10 cellular contexts compared by ENCODE assay signal in genomic region chr9:93955356-93956182, GRCh38. TPM values are rescaled to one million over a fixed set of nuclear protein-coding genes. Genes with fewer than 3 reads are reported as not detected.
DNase-seq lines count a peak whose midpoint lies in the region; ATAC-seq lines count a peak whose summit lies in the region.
"Had no signal": no experiment of that assay in that cellular context is flagged by ENCODE, and none has a peak within 500 bp of the region (broad histone marks: within the 10 kb centered on the region; RNA-seq: fewer than 3 reads in every experiment).

No MANE protein-coding gene starts in this region.

- no peaks in the 10 kb centered on the region for H3K36me3 ChIP-seq in BLaER1 treated with 17β-estradiol and CSF1 and Interleukin-3, amounts not matched to agents 10 nM and 100 nM
- H3K36me3 ChIP-seq in muscle layer of duodenum (ENCODE audit: control insufficient read depth in 1 of 2, insufficient read depth in 2 of 2, low read length in 2 of 2) = no peaks in the 10 kb centered on the region

- peak overlapping the region; percentile 83 to 95 (median 89) for H3K4me2 ChIP-seq in BLaER1 treated with 17β-estradiol and CSF1 and Interleukin-3, amounts not matched to agents 10 nM and 100 nM

- H3K9me3 Mint-ChIP-seq in activated T-helper 2 cell treated with anti-CD3 and anti-CD28 coated beads, Interferon-gamma antibody, Interleukin-2, Interleukin-4, amounts not matched to agents 10 μg/mL and 5 μg/mL and 100 μg/mL, durations not matched to agents 14 hours and 24 hours and 36 hours = peaks cover 2% of the 10 kb centered on the region

- H3K27ac Mint-ChIP-seq in activated T-helper 2 cell treated with anti-CD3 and anti-CD28 coated beads, Interferon-gamma antibody, Interleukin-2, Interleukin-4, amounts not matched to agents 10 μg/mL and 5 μg/mL and 100 μg/mL, durations not matched to agents 14 hours and 24 hours and 36 hours = no peak overlapping the region

- H3K36me3 Mint-ChIP-seq in activated T-helper 2 cell treated with anti-CD3 and anti-CD28 coated beads, Interferon-gamma antibody, Interleukin-2, Interleukin-4, amounts not matched to agents 10 μg/mL and 5 μg/mL and 100 μg/mL, durations not matched to agents 14 hours and 24 hours and 36 hours (ENCODE audit: low read depth) = peaks cover 8% of the 10 kb centered on the region

- H3K9me3 ChIP-seq in BLaER1 treated with 17β-estradiol and CSF1 and Interleukin-3, amounts not matched to agents 10 nM and 100 nM (replicated peaks in 1 of 11) = 0 out of 22 replicates have a peak, but pooled peaks cover 0 to 4% (median 0%) of the 10 kb centered on the region in 11 experiments
- H3K9me3 ChIP-seq in muscle layer of duodenum (ENCODE audit: control insufficient read depth in 1 of 2, low read length in 2 of 2) = no peaks in the 10 kb centered on the region

- intact Hi-C loops in activated T-helper 2 cell treated with anti-CD3 and anti-CD28 coated beads, Interferon-gamma antibody, Interleukin-2, Interleukin-4, amounts not matched to agents 10 μg/mL and 5 μg/mL and 100 μg/mL, durations not matched to agents 14 hours and 24 hours and 36 hours (cut with micrococcal nuclease) = no loop called here
- intact Hi-C loops in head of caudate nucleus (cut with DNase I) = no loop called here

- H3K4me3 Mint-ChIP-seq in activated T-helper 2 cell treated with anti-CD3 and anti-CD28 coated beads, Interferon-gamma antibody, Interleukin-2, Interleukin-4, amounts not matched to agents 10 μg/mL and 5 μg/mL and 100 μg/mL, durations not matched to agents 14 hours and 24 hours and 36 hours (ENCODE audit: low read depth) = peak overlapping the region; percentile 79

- ATAC-seq in HG02852 (IDR thresholded peaks at IDR 0.05; ENCODE audit: unreplicated experiment) = no peak

- H3K4me3 ChIP-seq in BLaER1 treated with 17β-estradiol and CSF1 and Interleukin-3, amounts not matched to agents 10 nM and 100 nM = peak overlapping the region; percentile 45 to 68 (median 55)
- peak overlapping the region; percentile 11 to 45 for H3K4me3 ChIP-seq in muscle layer of duodenum (ENCODE audit: low read depth in 1 of 2, low read length in 2 of 2)
- H3K4me3 ChIP-seq: lung had no signal

- no peak overlapping the region for H3K27ac ChIP-seq in BLaER1 treated with 17β-estradiol and CSF1 and Interleukin-3, amounts not matched to agents 10 nM and 100 nM
- H3K27ac ChIP-seq in muscle layer of duodenum (ENCODE audit: low read length) = no peak overlapping the region

- H3K27me3 ChIP-seq in BLaER1 treated with 17β-estradiol and CSF1 and Interleukin-3, amounts not matched to agents 10 nM and 100 nM = peaks cover 99 to 100% (median 100%) of the 10 kb centered on the region in 11 experiments
- peaks cover 87% of the 10 kb centered on the region for H3K27me3 ChIP-seq in muscle layer of duodenum (ENCODE audit: low read depth, low read length)

- peaks cover 68% of the 10 kb centered on the region for H3K27me3 Mint-ChIP-seq in activated T-helper 2 cell treated with anti-CD3 and anti-CD28 coated beads, Interferon-gamma antibody, Interleukin-2, Interleukin-4, amounts not matched to agents 10 μg/mL and 5 μg/mL and 100 μg/mL, durations not matched to agents 14 hours and 24 hours and 36 hours (ENCODE audit: low read depth)

- peaks cover 60 to 88% (median 69%) of the 10 kb centered on the region in 10 experiments for H3K4me1 ChIP-seq in BLaER1 treated with 17β-estradiol and CSF1 and Interleukin-3, amounts not matched to agents 10 nM and 100 nM
- H3K4me1 ChIP-seq in muscle layer of duodenum (ENCODE audit: control insufficient read depth in 1 of 2, insufficient read depth in 2 of 2, low read length in 2 of 2) = peaks cover 0 to 77% of the 10 kb centered on the region in 2 donors

- peaks cover 30% of the 10 kb centered on the region for H3K4me1 Mint-ChIP-seq in activated T-helper 2 cell treated with anti-CD3 and anti-CD28 coated beads, Interferon-gamma antibody, Interleukin-2, Interleukin-4, amounts not matched to agents 10 μg/mL and 5 μg/mL and 100 μg/mL, durations not matched to agents 14 hours and 24 hours and 36 hours (ENCODE audit: low read depth)

- DNase-seq in NCI-H1417 (lab: John Stamatoyannopoulos, UW) (peak in 2 of 3 experiments; percentile 91 to 94), head of caudate nucleus (no peak), NK-92 (lab: John Stamatoyannopoulos, UW; ENCODE audit: unreplicated experiment) (no peak)
- DNase-seq in activated T-helper 2 cell treated with anti-CD3 and anti-CD28 coated beads, Interferon-gamma antibody, Interleukin-2, Interleukin-4, amounts not matched to agents 10 μg/mL and 5 μg/mL and 100 μg/mL, durations not matched to agents 14 hours and 24 hours and 36 hours (ENCODE audit: low spot score) = no peak
- DNase-seq in activated effector memory CD4-positive, alpha-beta T cell treated with Interleukin-2 at 50 U/mL for 16 hours = no peak
- DNase-seq: activated CD4-positive, CD25-positive, alpha-beta regulatory T cell treated with anti-CD3 and anti-CD28 coated beads, Interleukin-2, amount 50 U/mL, for 72 hours had no signal

- peaks cover 0 to 99% (median 89%) of the 10 kb centered on the region in 11 experiments; a peak in 20 of 22 replicates for H4K20me1 ChIP-seq in BLaER1 treated with 17β-estradiol and CSF1 and Interleukin-3, amounts not matched to agents 10 nM and 100 nM

- 0 out of 22 replicates have a peak overlapping the region, but pooled peaks of 3 of the 11 experiments have one; percentile 25 to 50 (median 43) for H3K9ac ChIP-seq in BLaER1 treated with 17β-estradiol and CSF1 and Interleukin-3, amounts not matched to agents 10 nM and 100 nM

RNA-seq across cellular contexts. Expression of gene BARX1, which starts 0.4 kb away (rescaled TPM):
- 0.52 and 0.83 TPM in 2 replicates for total RNA-seq in activated T-helper 2 cell treated with anti-CD3 and anti-CD28 coated beads, Interferon-gamma antibody, Interleukin-2, Interleukin-4, amounts not matched to agents 10 μg/mL and 5 μg/mL and 100 μg/mL, durations not matched to agents 14 hours and 24 hours and 36 hours
- total RNA-seq: lung had no signal

Comparison
In these comparisons a context has a peak if more than half of its experiments do, and no peak if none do; other contexts are left out.
1. DNase-seq: peak in NCI-H1417 (2 of 3); none in activated T-helper 2 cell treated with anti-CD3 and anti-CD28 coated beads, Interferon-gamma antibody, Interleukin-2, Interleukin-4, amounts not matched to agents 10 μg/mL and 5 μg/mL and 100 μg/mL, durations not matched to agents 14 hours and 24 hours and 36 hours (single experiment), head of caudate nucleus (0 of 42), NK-92 (single experiment) and activated effector memory CD4-positive, alpha-beta T cell treated with Interleukin-2 at 50 U/mL for 16 hours (single experiment).